ENCODE assay signal across 8 cellular contexts in genomic region chr4:48779998-48780866, GRCh38. TPM values are rescaled to one million over a fixed set of nuclear protein-coding genes. Genes with fewer than 3 reads are reported as not detected.
DNase-seq lines count a peak whose midpoint lies in the region; FAIRE-seq and TF ChIP-seq lines count a peak whose summit lies in the region.

Gene FRYL, minus strand, starts transcription at chr4:48780279. Its CDS starts 145,869 bp downstream, at chr4:48634410.

- H3K14ac ChIP-seq in neuronal stem cell (ENCODE audit: low read length), result peak within 1 kb of the TSS; percentile 95

- peak within 1 kb of the TSS; percentile 97 for H3K27ac Mint-ChIP-seq in HFFc6
- peak within 1 kb of the TSS; percentile 95 for H3K27ac Mint-ChIP-seq in activated naive CD4-positive, alpha-beta T cell treated with anti-CD3 and anti-CD28 coated beads, Interleukin-2, amount 10 ng/mL, durations not matched to agents 7 days and 5 days

- H3K4me1 Mint-ChIP-seq in HFFc6 (ENCODE audit: low read depth), result peaks cover 46% of the 10 kb centered on the region
- H3K4me1 Mint-ChIP-seq in activated naive CD4-positive, alpha-beta T cell treated with anti-CD3 and anti-CD28 coated beads, Interleukin-2, amount 10 ng/mL, durations not matched to agents 7 days and 5 days, result peaks cover 46% of the 10 kb centered on the region

- peak within 1 kb of the TSS; percentile 95 for H3K4me3 Mint-ChIP-seq in HFFc6
- H3K4me3 Mint-ChIP-seq in activated naive CD4-positive, alpha-beta T cell treated with anti-CD3 and anti-CD28 coated beads, Interleukin-2, amount 10 ng/mL, durations not matched to agents 7 days and 5 days, result peak within 1 kb of the TSS; percentile 93

- TF ChIP-seq CTCF in HFFc6 (IDR thresholded peaks at IDR 0.05), result no peak
- TF ChIP-seq CTCF in NB4 (IDR thresholded peaks at IDR 0.05; ENCODE audit: low read depth, low read length), result no peak

- H3K9me3 ChIP-seq in SK-N-MC (ENCODE audit: low read depth, low read length), result no peaks in the 10 kb centered on the region
- no peaks in the 10 kb centered on the region for H3K9me3 ChIP-seq in neuronal stem cell (replicated peaks in 1 of 2; ENCODE audit: control insufficient read depth in 2 of 2, insufficient read depth in 1 of 2, low read depth in 1 of 2, low read length in 2 of 2)

- H3K4ac ChIP-seq in neuronal stem cell (ENCODE audit: low read length), result no peak within 1 kb of the TSS

- H2BK12ac ChIP-seq in neuronal stem cell (ENCODE audit: low read length), result no peak within 1 kb of the TSS

- no peak within 1 kb of the TSS for H4K8ac ChIP-seq in neuronal stem cell (ENCODE audit: low read depth, low read length)

- peak within 1 kb of the TSS; percentile 93 for H3K18ac ChIP-seq in neuronal stem cell (ENCODE audit: low read length)

- CTCF ChIA-PET in activated naive CD4-positive, alpha-beta T cell treated with anti-CD3 and anti-CD28 coated beads, Interleukin-2, amount 10 ng/mL, durations not matched to agents 7 days and 5 days (lab: Charles Lee), result interaction anchor here (1.0 to 1.6 kb wide), 2 partner anchors 11 to 164 kb away, joined by 3 to 7 read pairs; no protein-coding TSS in a partner anchor

- peak within 1 kb of the TSS; percentile 91 for H2AFZ ChIP-seq in neuronal stem cell (ENCODE audit: low read length)

- no peaks in the 10 kb centered on the region; the same call in 1 of the 2 replicates for H3K27me3 Mint-ChIP-seq in HFFc6 (ENCODE audit: insufficient read depth)
- H3K27me3 Mint-ChIP-seq in activated naive CD4-positive, alpha-beta T cell treated with anti-CD3 and anti-CD28 coated beads, Interleukin-2, amount 10 ng/mL, durations not matched to agents 7 days and 5 days, result peaks cover 5% of the 10 kb centered on the region

- peaks cover 4 to 24% of the 10 kb centered on the region in 2 donors for H3K4me1 ChIP-seq in neuronal stem cell (ENCODE audit: control insufficient read depth in 2 of 2, insufficient read depth in 1 of 2, low read depth in 1 of 2, low read length in 2 of 2)

- H3K9ac ChIP-seq in SK-N-MC (ENCODE audit: insufficient read length) (peak within 1 kb of the TSS; percentile 88), neuronal stem cell (ENCODE audit: low read depth, low read length, poor library complexity) (peak within 1 kb of the TSS; percentile 96)

- whole genome bisulfite sequencing in neuronal stem cell (ENCODE audit: extremely low coverage in 2 of 2, insufficient read length in 2 of 2, insufficient replicate concordance in 1 of 2), 2 donors, result no CpG with 5 or more reads among the region's 51 CpGs

- peak; percentile 97 for FAIRE-seq in frontal cortex (lab: Jason Lieb, UNC)

- peak within 1 kb of the TSS; percentile 58 for H2AK5ac ChIP-seq in neuronal stem cell (ENCODE audit: low read depth, low read length)

- H3K36me3 Mint-ChIP-seq in HFFc6 (ENCODE audit: low read depth), result no peaks in the 10 kb centered on the region
- peaks cover 18% of the 10 kb centered on the region for H3K36me3 Mint-ChIP-seq in activated naive CD4-positive, alpha-beta T cell treated with anti-CD3 and anti-CD28 coated beads, Interleukin-2, amount 10 ng/mL, durations not matched to agents 7 days and 5 days

- H4K91ac ChIP-seq in neuronal stem cell (ENCODE audit: low read depth, low read length, poor library complexity), result no peak within 1 kb of the TSS

- H3K4me3 ChIP-seq in NB4 (ENCODE audit: low read depth, low read length) (peak within 1 kb of the TSS; percentile 87), SK-N-MC (peak within 1 kb of the TSS; percentile 94), neuronal stem cell (ENCODE audit: low read length in 2 of 2) (peak within 1 kb of the TSS; percentile 89 to 95)

- H3K36me3 ChIP-seq in SK-N-MC (ENCODE audit: insufficient read depth, low read length), result no peaks in the 10 kb centered on the region
- H3K36me3 ChIP-seq in neuronal stem cell (replicated peaks in 1 of 2; ENCODE audit: control insufficient read depth in 2 of 2, insufficient read depth in 2 of 2, low read length in 2 of 2), result no peaks in the 10 kb centered on the region

- H3K23ac ChIP-seq in neuronal stem cell (ENCODE audit: low read depth, low read length, poor library complexity), result peak within 1 kb of the TSS; percentile 87

- no peaks in the 10 kb centered on the region for H3K9me3 Mint-ChIP-seq in HFFc6
- H3K9me3 Mint-ChIP-seq in activated naive CD4-positive, alpha-beta T cell treated with anti-CD3 and anti-CD28 coated beads, Interleukin-2, amount 10 ng/mL, durations not matched to agents 7 days and 5 days, result no peaks in the 10 kb centered on the region

- no peaks in the 10 kb centered on the region for H3K27me3 ChIP-seq in neuronal stem cell (ENCODE audit: control insufficient read depth in 3 of 3, insufficient read depth in 3 of 3, low read depth in 1 of 3, low read length in 3 of 3)

- H3K27ac ChIP-seq in SK-N-MC, result peak within 1 kb of the TSS; percentile 94
- H3K27ac ChIP-seq in neuronal stem cell (replicated peaks; ENCODE audit: low read length), result peak within 1 kb of the TSS; percentile 97
- peak within 1 kb of the TSS; percentile 92 for H3K27ac ChIP-seq in substantia nigra (ENCODE audit: low read depth, low read length, poor library complexity, severe bottlenecking)

- peak; percentile 98 for DNase-seq in GM04503 (ENCODE audit: low read depth)
- DNase-seq in HFFc6, result peak; percentile 100
- peak; percentile 100 for DNase-seq in NB4 (ENCODE audit: low read depth)
- peak; percentile 99 for DNase-seq in SK-N-MC (ENCODE audit: low read depth, low spot score)
- DNase-seq in activated naive CD4-positive, alpha-beta T cell treated with anti-CD3 and anti-CD28 coated beads, Interleukin-2, amount 10 ng/mL, durations not matched to agents 7 days and 5 days, result peak; percentile 99
- DNase-seq in frontal cortex (ENCODE audit: low spot score in 2 of 2), result peak; percentile 86 to 91
- peak; percentile 99 for DNase-seq in neuronal stem cell (ENCODE audit: low spot score)
- peak; percentile 91 to 100 (median 99) for DNase-seq in substantia nigra (lab: John Stamatoyannopoulos, UW)

- peak within 1 kb of the TSS; percentile 83 for H2BK5ac ChIP-seq in neuronal stem cell (ENCODE audit: low read length)

- peak; percentile 68 for TF ChIP-seq POLR2A in NB4 (IDR thresholded peaks at IDR 0.05; ENCODE audit: extremely low read depth, insufficient read length)

- H3K4me2 ChIP-seq in neuronal stem cell (ENCODE audit: insufficient read depth, low read length, poor library complexity, severe bottlenecking), result peak within 1 kb of the TSS; percentile 60

- H2BK120ac ChIP-seq in neuronal stem cell (ENCODE audit: low read depth, low read length), result peak within 1 kb of the TSS; percentile 56

- no peak within 1 kb of the TSS for H2BK15ac ChIP-seq in neuronal stem cell (ENCODE audit: low read length)

- no peaks in the 10 kb centered on the region for H3K79me1 ChIP-seq in neuronal stem cell (ENCODE audit: low read depth, low read length)

RNA-seq across cellular contexts. Expression of gene FRYL, which starts in this region (rescaled TPM):
- total RNA-seq in HFFc6 (2021; fragmentation: NEBNext Ultra II Directional; extraction: Animal tissue kit (Norgen Biotek cat#: 25700)), result 10 to 100 TPM; 29.0 to 32.8 (median 30.4) TPM
- total RNA-seq in frontal cortex, result 60.7 TPM
- 12.6 TPM for polyA plus RNA-seq in neuronal stem cell (2013, experiment 1 of 2)
- 13.6 TPM for polyA plus RNA-seq in neuronal stem cell (2013, experiment 2 of 2)

Comparison
In these comparisons a context has a peak if more than half of its experiments do, and no peak if none do; other contexts are left out.
1. Peak in every context shown above with its lines: DNase-seq, H3K4me3 ChIP-seq and H3K27ac ChIP-seq.